Comparison of ENCODE assay signal across 13 cellular contexts in the genomic region with DNA sequence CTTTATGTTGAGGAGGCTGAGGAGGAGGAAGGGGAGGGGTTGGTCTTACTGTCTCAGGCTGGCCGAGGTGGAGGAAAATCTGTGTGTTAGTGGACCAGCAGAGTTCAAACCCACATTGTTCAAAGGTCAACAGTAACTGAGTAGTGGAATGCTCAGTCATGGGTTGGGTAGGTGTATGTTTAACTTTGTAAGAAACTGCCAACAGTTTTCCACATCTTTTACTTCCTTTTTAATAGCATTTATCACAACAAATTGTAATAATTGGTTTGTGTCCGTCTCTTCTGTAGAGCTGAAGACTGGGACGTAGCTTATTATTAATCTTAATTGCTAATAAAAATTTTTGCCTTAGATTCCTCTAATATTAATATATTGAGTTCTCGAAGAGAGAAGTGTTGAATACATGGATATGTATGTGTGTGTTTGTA.
"Had no signal": no experiment of that assay in that cellular context is flagged by ENCODE, and none has a peak within 500 bp of the region (broad histone marks: within the 10 kb centered on the region; RNA-seq: fewer than 3 reads in every experiment).

No MANE protein-coding gene starts in this region.

- FAIRE-seq: TTC549 had no signal

- DNase-seq: activated B cell treated with CpG ODN at 0.5 μM for 24 hours; activated CD4-positive, alpha-beta T cell treated with anti-CD3 and anti-CD28 coated beads, Interleukin-2, amount 10 ng/mL, durations not matched to agents 24 days and 14 days; activated naive CD4-positive, alpha-beta T cell treated with anti-CD3 and anti-CD28 coated beads, Interleukin-2, amount 10 ng/mL, durations not matched to agents 7 days and 5 days; dermis blood vessel endothelial cell; endodermal cell; left cardiac atrium; retina; T-helper 2 cell; thyroid gland had no signal

- H3K27ac Mint-ChIP-seq: activated B cell treated with CpG ODN at 0.5 μM for 24 hours; activated CD4-positive, alpha-beta T cell treated with anti-CD3 and anti-CD28 coated beads, Interleukin-2, amount 10 ng/mL, durations not matched to agents 24 days and 14 days; activated naive CD4-positive, alpha-beta T cell treated with anti-CD3 and anti-CD28 coated beads, Interleukin-2, amount 10 ng/mL, durations not matched to agents 7 days and 5 days; activated T-helper 2 cell treated with anti-CD3 and anti-CD28 coated beads, Interferon-gamma antibody, Interleukin-2, Interleukin-4, amounts not matched to agents 10 μg/mL and 5 μg/mL and 100 μg/mL, durations not matched to agents 14 hours and 24 hours and 36 hours; endodermal cell had no signal

- H3K27me3 Mint-ChIP-seq: activated B cell treated with CpG ODN at 0.5 μM for 24 hours; activated CD4-positive, alpha-beta T cell treated with anti-CD3 and anti-CD28 coated beads, Interleukin-2, amount 10 ng/mL, durations not matched to agents 24 days and 14 days had no signal

- H3K9me3 ChIP-seq: thyroid gland had no signal

- H3K4me3 ChIP-seq: thyroid gland had no signal

- H3K4me3 Mint-ChIP-seq: activated B cell treated with CpG ODN at 0.5 μM for 24 hours; activated CD4-positive, alpha-beta T cell treated with anti-CD3 and anti-CD28 coated beads, Interleukin-2, amount 10 ng/mL, durations not matched to agents 24 days and 14 days; activated naive CD4-positive, alpha-beta T cell treated with anti-CD3 and anti-CD28 coated beads, Interleukin-2, amount 10 ng/mL, durations not matched to agents 7 days and 5 days; central memory CD8-positive, alpha-beta T cell; endodermal cell; nephron had no signal

- H3K9me3 Mint-ChIP-seq: activated B cell treated with CpG ODN at 0.5 μM for 24 hours; activated CD4-positive, alpha-beta T cell treated with anti-CD3 and anti-CD28 coated beads, Interleukin-2, amount 10 ng/mL, durations not matched to agents 24 days and 14 days; activated naive CD4-positive, alpha-beta T cell treated with anti-CD3 and anti-CD28 coated beads, Interleukin-2, amount 10 ng/mL, durations not matched to agents 7 days and 5 days; activated T-helper 2 cell treated with anti-CD3 and anti-CD28 coated beads, Interferon-gamma antibody, Interleukin-2, Interleukin-4, amounts not matched to agents 10 μg/mL and 5 μg/mL and 100 μg/mL, durations not matched to agents 14 hours and 24 hours and 36 hours; central memory CD8-positive, alpha-beta T cell; endodermal cell; nephron had no signal

- H3K27me3 ChIP-seq: thyroid gland had no signal

- H3K27ac ChIP-seq: thyroid gland had no signal
